ENCODE assay signal across 18 cellular contexts in genomic region chr4:118018381-118018780, GRCh38. TPM values are rescaled to one million over a fixed set of nuclear protein-coding genes. Genes with fewer than 3 reads are reported as not detected.
DNase-seq lines count a peak whose midpoint lies in the region; ATAC-seq and TF ChIP-seq lines count a peak whose summit lies in the region.
"Had no signal": no experiment of that assay in that cellular context is flagged by ENCODE, and none has a peak within 500 bp of the region (broad histone marks: within the 10 kb centered on the region; RNA-seq: fewer than 3 reads in every experiment).

No MANE protein-coding gene starts in this region.

- peak; percentile 27 for DNase-seq in A673 (ENCODE audit: low spot score)
- DNase-seq in ELR (ENCODE audit: low read depth), result peak; percentile 3
- DNase-seq in SK-N-MC (ENCODE audit: low read depth, low spot score), result peak; percentile 71
- no peak for DNase-seq in glutamatergic neuron
- no peak for DNase-seq in activated CD4-positive, alpha-beta memory T cell treated with anti-CD3 and anti-CD28 coated beads, Interleukin-2, amount 10 ng/mL, durations not matched to agents 7 days and 5 days
- DNase-seq in mucosa of descending colon, result no peak
- DNase-seq in activated CD4-positive, alpha-beta T cell treated with anti-CD3 and anti-CD28 coated beads for 36 hours, result no peak
- DNase-seq in RKO (ENCODE audit: low spot score), result no peak
- DNase-seq: ACHN; BE2C; C1 segment of cervical spinal cord; Caco-2; CD4-positive, CD25-positive, alpha-beta regulatory T cell; CD8-positive, alpha-beta memory T cell; GDM1; H9 had no signal

- H3K4me3 ChIP-seq in A673 (ENCODE audit: low read depth, low read length, poor library complexity, severe bottlenecking) (no peak overlapping the region), SK-N-MC (no peak overlapping the region), mucosa of descending colon (no peak overlapping the region)

- H3K9me3 ChIP-seq in A673 (ENCODE audit: low read depth, low read length, poor library complexity, severe bottlenecking), result no peaks in the 10 kb centered on the region
- H3K9me3 ChIP-seq in SK-N-MC (ENCODE audit: low read depth, low read length), result no peaks in the 10 kb centered on the region
- no peaks in the 10 kb centered on the region for H3K9me3 ChIP-seq in mucosa of descending colon
- H3K9me3 ChIP-seq: BE2C, Caco-2 had no signal

- no peaks in the 10 kb centered on the region for H3K4me1 ChIP-seq in A673 (ENCODE audit: insufficient read depth, low read length, poor library complexity, severe bottlenecking)
- H3K4me1 ChIP-seq in mucosa of descending colon (ENCODE audit: low read depth), result no peaks in the 10 kb centered on the region
- H3K4me1 ChIP-seq: BE2C, Caco-2 had no signal

- H3K4me1 Mint-ChIP-seq in glutamatergic neuron (ENCODE audit: low read depth, unreplicated experiment), result peaks cover 9% of the 10 kb centered on the region
- H3K4me1 Mint-ChIP-seq in activated CD4-positive, alpha-beta memory T cell treated with anti-CD3 and anti-CD28 coated beads, Interleukin-2, amount 10 ng/mL, durations not matched to agents 7 days and 5 days, result no peaks in the 10 kb centered on the region
- peaks cover 2% of the 10 kb centered on the region for H3K4me1 Mint-ChIP-seq in activated CD4-positive, alpha-beta T cell treated with anti-CD3 and anti-CD28 coated beads for 36 hours
- H3K4me1 Mint-ChIP-seq: CD4-positive, CD25-positive, alpha-beta regulatory T cell; CD8-positive, alpha-beta memory T cell; H9; IgD-negative memory B cell had no signal

- no peak overlapping the region for H3K9ac ChIP-seq in SK-N-MC (ENCODE audit: insufficient read length)

- no peak for TF ChIP-seq CTCF in A673 (conservative IDR thresholded peaks at IDR 0.05; ENCODE audit: low read depth, low read length)
- no peak for TF ChIP-seq CTCF in glutamatergic neuron (IDR thresholded peaks at IDR 0.05; ENCODE audit: partially characterized antibody, unreplicated experiment)
- TF ChIP-seq CTCF in mucosa of descending colon (IDR thresholded peaks at IDR 0.05), result no peak

- H3K27ac Mint-ChIP-seq in glutamatergic neuron (ENCODE audit: unreplicated experiment), result peak overlapping the region; percentile 70
- H3K27ac Mint-ChIP-seq in activated CD4-positive, alpha-beta memory T cell treated with anti-CD3 and anti-CD28 coated beads, Interleukin-2, amount 10 ng/mL, durations not matched to agents 7 days and 5 days, result no peak overlapping the region
- no peak overlapping the region for H3K27ac Mint-ChIP-seq in activated CD4-positive, alpha-beta T cell treated with anti-CD3 and anti-CD28 coated beads for 36 hours
- H3K27ac Mint-ChIP-seq: CD4-positive, CD25-positive, alpha-beta regulatory T cell; CD8-positive, alpha-beta memory T cell; H9; IgD-negative memory B cell had no signal

- POLR2A ChIA-PET in A673 (lab: Charles Lee; ENCODE audit: low non-redundant PET), result no interaction called here
- POLR2A ChIA-PET in activated CD4-positive, alpha-beta memory T cell treated with anti-CD3 and anti-CD28 coated beads, Interleukin-2, amount 10 ng/mL, durations not matched to agents 7 days and 5 days (lab: Charles Lee), result no interaction called here
- POLR2A ChIA-PET in activated CD4-positive, alpha-beta T cell treated with anti-CD3 and anti-CD28 coated beads for 36 hours (lab: Charles Lee), result no interaction called here

- CTCF ChIA-PET in A673 (lab: Charles Lee), result no interaction called here
- CTCF ChIA-PET in activated CD4-positive, alpha-beta memory T cell treated with anti-CD3 and anti-CD28 coated beads, Interleukin-2, amount 10 ng/mL, durations not matched to agents 7 days and 5 days (lab: Charles Lee), result no interaction called here
- CTCF ChIA-PET in activated CD4-positive, alpha-beta T cell treated with anti-CD3 and anti-CD28 coated beads for 36 hours (lab: Charles Lee), result no interaction called here

- H3K27ac ChIP-seq in A673 (ENCODE audit: low read depth, low read length, poor library complexity, severe bottlenecking) (no peak overlapping the region), SK-N-MC (no peak overlapping the region)

- H3K36me3 ChIP-seq in A673 (ENCODE audit: insufficient read depth, low read length, poor library complexity, severe bottlenecking) (no peaks in the 10 kb centered on the region), SK-N-MC (ENCODE audit: insufficient read depth, low read length) (no peaks in the 10 kb centered on the region), mucosa of descending colon (ENCODE audit: low read depth) (no peaks in the 10 kb centered on the region)
- H3K36me3 ChIP-seq: BE2C had no signal

- no peaks in the 10 kb centered on the region for H3K36me3 Mint-ChIP-seq in glutamatergic neuron (ENCODE audit: unreplicated experiment)
- H3K36me3 Mint-ChIP-seq in activated CD4-positive, alpha-beta memory T cell treated with anti-CD3 and anti-CD28 coated beads, Interleukin-2, amount 10 ng/mL, durations not matched to agents 7 days and 5 days (ENCODE audit: low read depth), result no peaks in the 10 kb centered on the region
- no peaks in the 10 kb centered on the region for H3K36me3 Mint-ChIP-seq in activated CD4-positive, alpha-beta T cell treated with anti-CD3 and anti-CD28 coated beads for 36 hours (ENCODE audit: low read depth)
- H3K36me3 Mint-ChIP-seq: CD4-positive, CD25-positive, alpha-beta regulatory T cell; CD8-positive, alpha-beta memory T cell; IgD-negative memory B cell had no signal

- no peaks in the 10 kb centered on the region for H3K27me3 ChIP-seq in A673 (replicated peaks; ENCODE audit: insufficient read depth, low read depth, low read length, poor library complexity)
- H3K27me3 ChIP-seq: BE2C had no signal

- H3K4me3 Mint-ChIP-seq in glutamatergic neuron (ENCODE audit: unreplicated experiment), result no peak overlapping the region
- no peak overlapping the region for H3K4me3 Mint-ChIP-seq in activated CD4-positive, alpha-beta memory T cell treated with anti-CD3 and anti-CD28 coated beads, Interleukin-2, amount 10 ng/mL, durations not matched to agents 7 days and 5 days
- no peak overlapping the region for H3K4me3 Mint-ChIP-seq in activated CD4-positive, alpha-beta T cell treated with anti-CD3 and anti-CD28 coated beads for 36 hours
- H3K4me3 Mint-ChIP-seq: CD4-positive, CD25-positive, alpha-beta regulatory T cell; CD8-positive, alpha-beta memory T cell; H9; IgD-negative memory B cell had no signal

- BruUV-seq in A673 (replicated peaks; lab: Mats Ljungman, UMichigan), result no TSS peak

- intact Hi-C loops in A673 (cut with micrococcal nuclease; ENCODE audit: unreplicated experiment), result no loop called here
- intact Hi-C loops in mucosa of descending colon (cut with DNase I, micrococcal nuclease), result no loop called here
- intact Hi-C loops in activated CD4-positive, alpha-beta T cell treated with anti-CD3 and anti-CD28 coated beads for 36 hours (cut with DNase I, micrococcal nuclease), result no loop called here

- H3K27me3 Mint-ChIP-seq in glutamatergic neuron (ENCODE audit: unreplicated experiment), result no peaks in the 10 kb centered on the region
- no peaks in the 10 kb centered on the region for H3K27me3 Mint-ChIP-seq in activated CD4-positive, alpha-beta memory T cell treated with anti-CD3 and anti-CD28 coated beads, Interleukin-2, amount 10 ng/mL, durations not matched to agents 7 days and 5 days
- no peaks in the 10 kb centered on the region for H3K27me3 Mint-ChIP-seq in activated CD4-positive, alpha-beta T cell treated with anti-CD3 and anti-CD28 coated beads for 36 hours
- H3K27me3 Mint-ChIP-seq: CD4-positive, CD25-positive, alpha-beta regulatory T cell; CD8-positive, alpha-beta memory T cell; IgD-negative memory B cell had no signal

- no peak for ATAC-seq in mucosa of descending colon
- no peak for ATAC-seq in activated CD4-positive, alpha-beta T cell treated with anti-CD3 and anti-CD28 coated beads for 36 hours
- ATAC-seq: HepG2 had no signal

- no peaks in the 10 kb centered on the region for H3K9me3 Mint-ChIP-seq in glutamatergic neuron (ENCODE audit: unreplicated experiment)
- no peaks in the 10 kb centered on the region for H3K9me3 Mint-ChIP-seq in activated CD4-positive, alpha-beta memory T cell treated with anti-CD3 and anti-CD28 coated beads, Interleukin-2, amount 10 ng/mL, durations not matched to agents 7 days and 5 days
- no peaks in the 10 kb centered on the region for H3K9me3 Mint-ChIP-seq in activated CD4-positive, alpha-beta T cell treated with anti-CD3 and anti-CD28 coated beads for 36 hours (ENCODE audit: low read depth)
- H3K9me3 Mint-ChIP-seq: CD4-positive, CD25-positive, alpha-beta regulatory T cell; H9; IgD-negative memory B cell had no signal

RNA-seq across cellular contexts. Expression of gene NDST3, which starts 15.9 kb away (rescaled TPM):
- total RNA-seq in A673 (2021) (2.6 and 3.0 TPM in 2 replicates), glutamatergic neuron (ENCODE audit: unreplicated experiment) (38.4 TPM), mucosa of descending colon (under 1 TPM; 0.09 to 0.26 (median 0.12) TPM)
- total RNA-seq in activated CD4-positive, alpha-beta memory T cell treated with anti-CD3 and anti-CD28 coated beads, Interleukin-2, amount 10 ng/mL, durations not matched to agents 7 days and 5 days, result not detected
- not detected for total RNA-seq in activated CD4-positive, alpha-beta T cell treated with anti-CD3 and anti-CD28 coated beads for 36 hours
- total RNA-seq: Caco-2; CD4-positive, CD25-positive, alpha-beta regulatory T cell; CD8-positive, alpha-beta memory T cell; HepG2 had no signal

Comparison
In these comparisons a context has a peak if more than half of its experiments do, and no peak if none do; other contexts are left out.
1. DNase-seq: peak in A673 (single experiment), ELR (single experiment) and SK-N-MC (single experiment); none in glutamatergic neuron (single experiment), activated CD4-positive, alpha-beta memory T cell treated with anti-CD3 and anti-CD28 coated beads, Interleukin-2, amount 10 ng/mL, durations not matched to agents 7 days and 5 days (single experiment), mucosa of descending colon (0 of 3), activated CD4-positive, alpha-beta T cell treated with anti-CD3 and anti-CD28 coated beads for 36 hours (single experiment) and RKO (single experiment).